ENCODE assay signal across 17 cellular contexts in the genomic region with DNA sequence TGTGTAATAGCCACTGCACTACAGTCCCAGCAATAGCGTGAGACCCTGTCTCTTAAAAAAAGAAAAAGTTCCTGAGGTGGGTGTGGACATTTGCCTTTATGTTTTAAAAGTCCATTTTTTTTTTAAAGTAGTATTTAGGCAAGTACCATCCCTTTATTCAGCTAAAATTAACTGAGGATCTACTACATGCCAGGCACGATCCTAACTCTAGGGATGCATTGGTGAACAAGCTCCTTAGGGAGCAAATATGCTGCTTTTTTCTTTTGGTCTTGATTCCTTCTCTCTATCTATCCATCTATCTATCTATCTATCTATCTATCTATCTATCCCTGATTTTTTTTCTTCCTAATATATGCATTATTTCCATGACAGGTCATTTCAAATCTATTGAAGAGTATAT. TPM values are rescaled to one million over a fixed set of nuclear protein-coding genes. Genes with fewer than 3 reads are reported as not detected.
DNase-seq lines count a peak whose midpoint lies in the region; ATAC-seq and TF ChIP-seq lines count a peak whose summit lies in the region.
"Had no signal": no experiment of that assay in that cellular context is flagged by ENCODE, and none has a peak within 500 bp of the region (broad histone marks: within the 10 kb centered on the region; RNA-seq: fewer than 3 reads in every experiment).

No MANE protein-coding gene starts in this region.

- DNase-seq in MCF 10A (ENCODE audit: unreplicated experiment) (no peak), breast epithelium (ENCODE audit: low spot score in 2 of 2) (no peak), thyroid gland (no peak), DMS114 treated with DMSO at 0.1 percent for 48 hours (lab: John Stamatoyannopoulos, UW; ENCODE audit: unreplicated experiment) (no peak)
- DNase-seq: CD4-positive, CD25-positive, alpha-beta regulatory T cell; CD8-positive, alpha-beta T cell; DMS 273 treated with DMSO at 0.1 percent for 48 hours; DMS53; GF-D8; GOT3 had no signal

- no peak overlapping the region for H3K4me3 Mint-ChIP-seq in MCF 10A (ENCODE audit: unreplicated experiment)
- H3K4me3 Mint-ChIP-seq in dendritic cell treated with granulocyte-macrophage colony-stimulating factor and Interleukin-4, amounts not matched to agents 40 ng/mL and 50 ng/mL, for 4 days, result no peak overlapping the region
- H3K4me3 Mint-ChIP-seq: B cell; CD4-positive, CD25-positive, alpha-beta regulatory T cell; CD8-positive, alpha-beta T cell had no signal

- POLR2A ChIA-PET in MCF 10A (lab: Yijun Ruan, JAX), result interaction anchor here (0.7 to 2.4 kb wide), 3 partner anchors 11 to 248 kb away, joined by 4 to 9 read pairs (median 4); no protein-coding TSS in a partner anchor

- WGBS in thyroid gland, 2 donors, result 92 to 97% methylated on average over 2 of the region's 2 CpGs

- no peak for ATAC-seq in HG03571 (IDR thresholded peaks at IDR 0.05; ENCODE audit: unreplicated experiment)
- ATAC-seq: CD8-positive, alpha-beta T cell had no signal

- H3K9me3 Mint-ChIP-seq in MCF 10A (ENCODE audit: unreplicated experiment), result no peaks in the 10 kb centered on the region
- no peaks in the 10 kb centered on the region for H3K9me3 Mint-ChIP-seq in dendritic cell treated with granulocyte-macrophage colony-stimulating factor and Interleukin-4, amounts not matched to agents 40 ng/mL and 50 ng/mL, for 4 days
- H3K9me3 Mint-ChIP-seq: CD4-positive, CD25-positive, alpha-beta regulatory T cell; CD8-positive, alpha-beta T cell had no signal

- TF ChIP-seq CTCF in MCF 10A (IDR thresholded peaks at IDR 0.05; ENCODE audit: unreplicated experiment), result no peak
- TF ChIP-seq CTCF in breast epithelium (IDR thresholded peaks at IDR 0.05), result no peak
- no peak for TF ChIP-seq CTCF in thyroid gland (IDR thresholded peaks at IDR 0.05)

- no TSS peak for BruUV-seq in MCF 10A (replicated peaks; lab: Mats Ljungman, UMichigan)

- peaks cover 0 to 4% of the 10 kb centered on the region in 2 donors for H3K4me1 ChIP-seq in breast epithelium
- peaks cover 10 to 46% of the 10 kb centered on the region in 2 donors for H3K4me1 ChIP-seq in thyroid gland

- H3K27ac Mint-ChIP-seq in MCF 10A (ENCODE audit: low read depth, unreplicated experiment), result peak overlapping the region; percentile 0
- H3K27ac Mint-ChIP-seq in dendritic cell treated with granulocyte-macrophage colony-stimulating factor and Interleukin-4, amounts not matched to agents 40 ng/mL and 50 ng/mL, for 4 days, result peak overlapping the region; percentile 5
- H3K27ac Mint-ChIP-seq: B cell; CD8-positive, alpha-beta T cell had no signal

- H3K27me3 Mint-ChIP-seq in MCF 10A (ENCODE audit: insufficient read depth, unreplicated experiment), result no peaks in the 10 kb centered on the region
- H3K27me3 Mint-ChIP-seq in dendritic cell treated with granulocyte-macrophage colony-stimulating factor and Interleukin-4, amounts not matched to agents 40 ng/mL and 50 ng/mL, for 4 days, result no peaks in the 10 kb centered on the region
- H3K27me3 Mint-ChIP-seq: CD4-positive, CD25-positive, alpha-beta regulatory T cell had no signal

- H3K27me3 ChIP-seq in breast epithelium, result no peaks in the 10 kb centered on the region
- H3K27me3 ChIP-seq in thyroid gland, result no peaks in the 10 kb centered on the region
- H3K27me3 ChIP-seq: BLaER1 had no signal

- H3K27ac ChIP-seq in breast epithelium (peak overlapping the region in 1 of 2 donors; percentile 71), thyroid gland (peak overlapping the region in 2 of 3 donors; percentile 35 to 58)
- H3K27ac ChIP-seq: 22Rv1, BLaER1, C4-2B had no signal

- H3K9me3 ChIP-seq in breast epithelium (no peaks in the 10 kb centered on the region), thyroid gland (no peaks in the 10 kb centered on the region)
- H3K9me3 ChIP-seq: BLaER1, HAP-1 had no signal

- no peak for TF ChIP-seq POLR2A in breast epithelium (IDR thresholded peaks at IDR 0.05)
- no peak for TF ChIP-seq POLR2A in thyroid gland (IDR thresholded peaks at IDR 0.05)

- H3K4me1 Mint-ChIP-seq in MCF 10A (ENCODE audit: insufficient read depth, unreplicated experiment), result peaks cover 33% of the 10 kb centered on the region
- H3K4me1 Mint-ChIP-seq in dendritic cell treated with granulocyte-macrophage colony-stimulating factor and Interleukin-4, amounts not matched to agents 40 ng/mL and 50 ng/mL, for 4 days (ENCODE audit: low read depth), result peaks cover 37% of the 10 kb centered on the region

- H3K36me3 Mint-ChIP-seq in MCF 10A (ENCODE audit: insufficient read depth, unreplicated experiment), result peaks cover 3% of the 10 kb centered on the region
- no peaks in the 10 kb centered on the region for H3K36me3 Mint-ChIP-seq in dendritic cell treated with granulocyte-macrophage colony-stimulating factor and Interleukin-4, amounts not matched to agents 40 ng/mL and 50 ng/mL, for 4 days (ENCODE audit: low read depth)
- H3K36me3 Mint-ChIP-seq: CD4-positive, CD25-positive, alpha-beta regulatory T cell; CD8-positive, alpha-beta T cell had no signal

- CTCF ChIA-PET in MCF 10A (lab: Yijun Ruan, JAX), result interaction anchor here (0.8 to 2.2 kb wide), 10 partner anchors 8 to 304 kb away, joined by 3 to 9 read pairs (median 4); no protein-coding TSS in a partner anchor

- intact Hi-C loops in MCF 10A (cut with micrococcal nuclease), result no loop called here
- intact Hi-C loops in breast epithelium (cut with DNase I; ENCODE audit: low total_unique reads), result no loop called here
- intact Hi-C loops in dendritic cell treated with granulocyte-macrophage colony-stimulating factor and Interleukin-4, amounts not matched to agents 40 ng/mL and 50 ng/mL, for 4 days (cut with micrococcal nuclease), result no loop called here
- intact Hi-C loops in thyroid gland (cut with DNase I), result no loop called here

- H3K4me3 ChIP-seq in breast epithelium (no peak overlapping the region), thyroid gland (replicated peaks in 1 of 3) (no peak overlapping the region)
- H3K4me3 ChIP-seq: BLaER1, HAP-1 had no signal

- H3K36me3 ChIP-seq in breast epithelium (no peaks in the 10 kb centered on the region), thyroid gland (no peaks in the 10 kb centered on the region)
- H3K36me3 ChIP-seq: BLaER1, HAP-1 had no signal

RNA-seq across cellular contexts. Expression of gene CMTM3, which starts 44.7 kb away (rescaled TPM):
- total RNA-seq in MCF 10A (2022) (4.3 and 5.7 TPM in 2 replicates), breast epithelium (10 to 100 TPM; 19.5 to 54.9 (median 25.2) TPM), thyroid gland (10 to 100 TPM in 3 of 4 donors, 1 to 10 TPM in 1; 5.9 to 32.0 (median 21.3) TPM)

RNA-seq across cellular contexts. Expression of gene CMTM4, which starts 47.4 kb away (rescaled TPM):
- total RNA-seq in MCF 10A (2022) (27.2 and 36.7 TPM in 2 replicates), breast epithelium (10 to 100 TPM; 12.5 to 35.4 (median 33.7) TPM), thyroid gland (100 to 1,000 TPM; 170 to 246 (median 201) TPM)
